ENCODE assay signal across 12 cellular contexts in genomic region chr17:28426081-28426519, GRCh38. TPM values are rescaled to one million over a fixed set of nuclear protein-coding genes. Genes with fewer than 3 reads are reported as not detected.
DNase-seq lines count a peak whose midpoint lies in the region; ATAC-seq, FAIRE-seq and TF ChIP-seq lines count a peak whose summit lies in the region.
"Had no signal": no experiment of that assay in that cellular context is flagged by ENCODE, and none has a peak within 500 bp of the region (broad histone marks: within the 10 kb centered on the region; RNA-seq: fewer than 3 reads in every experiment).

No MANE protein-coding gene starts in this region.

- POLR2A ChIA-PET in CD8-positive, alpha-beta T cell (lab: Charles Lee): no interaction called here

- H3K4me1 Mint-ChIP-seq in CD8-positive, alpha-beta T cell (ENCODE audit: low read depth): no peaks in the 10 kb centered on the region

- peak; percentile 47 for TF ChIP-seq CTCF in WI38 (IDR thresholded peaks at IDR 0.05; ENCODE audit: low read depth, low read length)
- no peak for TF ChIP-seq CTCF in CD8-positive, alpha-beta T cell (IDR thresholded peaks at IDR 0.05)

- peak; percentile 29 for DNase-seq in AG20443 (ENCODE audit: low spot score)
- DNase-seq in H54 (ENCODE audit: insufficient read length, low spot score): peak; percentile 29
- DNase-seq in left kidney (ENCODE audit: low read depth, low spot score): peak; percentile 10
- DNase-seq in GF-D8 (lab: John Stamatoyannopoulos, UW): no peak
- DNase-seq in NK-92 (lab: John Stamatoyannopoulos, UW; ENCODE audit: unreplicated experiment): no peak
- no peak for DNase-seq in DMS153 (lab: John Stamatoyannopoulos, UW)
- no peak for DNase-seq in CD8-positive, alpha-beta T cell
- DNase-seq: NCI-H510A had no signal

- no peaks in the 10 kb centered on the region for H3K9me3 Mint-ChIP-seq in CD8-positive, alpha-beta T cell

- no peaks in the 10 kb centered on the region for H3K27me3 ChIP-seq in CD8-positive, alpha-beta T cell (ENCODE audit: insufficient read depth, low read length)

- no peak overlapping the region for H3K27ac Mint-ChIP-seq in CD8-positive, alpha-beta T cell

- H3K36me3 Mint-ChIP-seq in CD8-positive, alpha-beta T cell: no peaks in the 10 kb centered on the region

- peaks cover 11% of the 10 kb centered on the region for H3K27me3 Mint-ChIP-seq in CD8-positive, alpha-beta T cell (ENCODE audit: low read depth)

- no peaks in the 10 kb centered on the region for H3K4me1 ChIP-seq in CD8-positive, alpha-beta T cell (ENCODE audit: insufficient read depth, low read length)

- no peak for ATAC-seq in CD8-positive, alpha-beta T cell

- H3K36me3 ChIP-seq in CD8-positive, alpha-beta T cell (ENCODE audit: insufficient read depth, low read length): no peaks in the 10 kb centered on the region

- TF ChIP-seq POLR2A in H54 (IDR thresholded peaks at IDR 0.05; ENCODE audit: low read depth, low read length): no peak

- no peaks in the 10 kb centered on the region for H3K9me3 ChIP-seq in CD8-positive, alpha-beta T cell (ENCODE audit: low read length)

- no peak for FAIRE-seq in H54 (lab: Jason Lieb, UNC)

- intact Hi-C loops in CD8-positive, alpha-beta T cell (cut with DNase I, micrococcal nuclease): no loop called here

- H3K4me3 ChIP-seq in WI38 (ENCODE audit: low read depth, low read length): no peak overlapping the region
- H3K4me3 ChIP-seq in CD8-positive, alpha-beta T cell (ENCODE audit: low read depth, low read length): no peak overlapping the region

- H3K4me3 Mint-ChIP-seq in CD8-positive, alpha-beta T cell: no peak overlapping the region

- CTCF ChIA-PET in CD8-positive, alpha-beta T cell (lab: Charles Lee): no interaction called here

- no peak overlapping the region for H3K27ac ChIP-seq in CD8-positive, alpha-beta T cell (ENCODE audit: low read depth, low read length)
- H3K27ac ChIP-seq: epithelial cell of prostate had no signal

RNA-seq across cellular contexts. Expression of gene SLC46A1, which starts 20.1 kb away (rescaled TPM):
- under 1 TPM; 0.47 to 0.49 TPM for total RNA-seq in CD8-positive, alpha-beta T cell

RNA-seq across cellular contexts. Expression of gene SLC13A2, which starts 47.3 kb away (rescaled TPM):
- total RNA-seq in CD8-positive, alpha-beta T cell: not detected
- total RNA-seq: activated CD8-positive, alpha-beta memory T cell treated with anti-CD3 and anti-CD28 coated beads for 36 hours; myocyte had no signal

RNA-seq across cellular contexts. Expression of gene SARM1, which starts 54.6 kb away (rescaled TPM):
- total RNA-seq in CD8-positive, alpha-beta T cell: 10 to 100 TPM; 12.9 to 13.9 TPM

RNA-seq across cellular contexts. Expression of gene VTN, which starts 56.0 kb away (rescaled TPM):
- under 1 TPM; 0.25 to 0.49 TPM for total RNA-seq in CD8-positive, alpha-beta T cell

Comparison
In these comparisons a context has a peak if more than half of its experiments do, and no peak if none do; other contexts are left out.
1. DNase-seq: peak in AG20443 (single experiment), H54 (single experiment) and left kidney (single experiment); none in GF-D8 (single experiment), NK-92 (single experiment), DMS153 (single experiment) and CD8-positive, alpha-beta T cell (0 of 7).